Comparison of ENCODE assay signal across 8 cellular contexts in genomic region chr3:114213669-114214541, GRCh38. TPM values are rescaled to one million over a fixed set of nuclear protein-coding genes. Genes with fewer than 3 reads are reported as not detected.
DNase-seq lines count a peak whose midpoint lies in the region; ATAC-seq and TF ChIP-seq lines count a peak whose summit lies in the region.

No MANE protein-coding gene starts in this region.

- TF ChIP-seq POLR2A in GM15510 (IDR thresholded peaks at IDR 0.05; ENCODE audit: borderline replicate concordance, extremely low read depth, insufficient read length) = peak; percentile 29
- no peak for TF ChIP-seq POLR2A in NB4 (IDR thresholded peaks at IDR 0.05; ENCODE audit: extremely low read depth, insufficient read length)

- no peaks in the 10 kb centered on the region for H3K9me3 ChIP-seq in parathyroid adenoma (ENCODE audit: control insufficient read depth, low read length)

- H3K4me2 ChIP-seq in parathyroid adenoma (ENCODE audit: low read length) = peak overlapping the region; percentile 67

- peak overlapping the region; percentile 78 for H2AFZ ChIP-seq in parathyroid adenoma

- H3K4me3 ChIP-seq in NB4 (ENCODE audit: low read depth, low read length) (peak overlapping the region; percentile 37), parathyroid adenoma (ENCODE audit: low read depth, low read length) (peak overlapping the region; percentile 31)

- ATAC-seq in esophagus mucosa = peak; percentile 81

- no peaks in the 10 kb centered on the region for H3K36me3 ChIP-seq in parathyroid adenoma (ENCODE audit: control insufficient read depth, insufficient read depth, low read length)

- no peak for TF ChIP-seq CTCF in NB4 (IDR thresholded peaks at IDR 0.05; ENCODE audit: low read depth, low read length)
- no peak for TF ChIP-seq CTCF in parathyroid adenoma (IDR thresholded peaks at IDR 0.05)

- H3K4me1 ChIP-seq in parathyroid adenoma = peaks cover 5% of the 10 kb centered on the region

- H3K27me3 ChIP-seq in parathyroid adenoma (ENCODE audit: control insufficient read depth, insufficient read depth, low read length) = no peaks in the 10 kb centered on the region

- H3K9ac ChIP-seq in parathyroid adenoma = no peak overlapping the region

- H3K79me2 ChIP-seq in parathyroid adenoma = no peaks in the 10 kb centered on the region

- H3K27ac ChIP-seq in parathyroid adenoma = no peak overlapping the region

- peak; percentile 16 for DNase-seq in HCEC 1CT
- peak; percentile 39 for DNase-seq in NB4 (ENCODE audit: low read depth)
- DNase-seq in activated CD4-positive, alpha-beta T cell treated with anti-CD3 and anti-CD28 coated beads, Interleukin-2, amount 50 U/mL, for 4 hours = peak; percentile 68 to 77
- no peak for DNase-seq in NCI-H510A (lab: John Stamatoyannopoulos, UW)
- no peak for DNase-seq in dedifferentiated amniotic fluid mesenchymal stem cell (ENCODE audit: extremely low spot score)

RNA-seq across cellular contexts. Expression of gene ZNF80, which starts 23.5 kb away (rescaled TPM):
- not detected for total RNA-seq in esophagus mucosa

RNA-seq across cellular contexts. Expression of gene DRD3, which starts 35.1 kb away (rescaled TPM):
- not detected for total RNA-seq in esophagus mucosa

Comparison
In these comparisons a context has a peak if more than half of its experiments do, and no peak if none do; other contexts are left out.
1. DNase-seq: peak in HCEC 1CT (single experiment), NB4 (single experiment) and activated CD4-positive, alpha-beta T cell treated with anti-CD3 and anti-CD28 coated beads, Interleukin-2, amount 50 U/mL, for 4 hours (2 of 2); none in NCI-H510A (single experiment) and dedifferentiated amniotic fluid mesenchymal stem cell (single experiment).